22 cellular contexts compared by ENCODE assay signal in genomic region chr15:69996321-69996720, GRCh38.
DNase-seq lines count a peak whose midpoint lies in the region; ATAC-seq and TF ChIP-seq lines count a peak whose summit lies in the region.
"Had no signal": no experiment of that assay in that cellular context is flagged by ENCODE, and none has a peak within 500 bp of the region (broad histone marks: within the 10 kb centered on the region; RNA-seq: fewer than 3 reads in every experiment).

No MANE protein-coding gene starts in this region.

- no peak overlapping the region for H3K4me3 ChIP-seq in hepatocyte
- no peak overlapping the region for H3K4me3 ChIP-seq in GM23338
- H3K4me3 ChIP-seq: pancreas, tibial artery had no signal

- H3K9me3 ChIP-seq in hepatocyte (ENCODE audit: low read depth), result no peaks in the 10 kb centered on the region
- H3K9me3 ChIP-seq: pancreas had no signal

- peak overlapping the region; percentile 19 for H3K27ac ChIP-seq in hepatocyte
- no peak overlapping the region for H3K27ac ChIP-seq in GM23338 (ENCODE audit: low read depth)
- H3K27ac ChIP-seq: pancreas, tibial artery had no signal

- no peaks in the 10 kb centered on the region for H3F3A ChIP-seq in GM23338 (replicated peaks; ENCODE audit: low read depth)

- no peaks in the 10 kb centered on the region for H3K9me2 ChIP-seq in hepatocyte (replicated peaks; ENCODE audit: insufficient read depth)
- H3K9me2 ChIP-seq in GM23338 (ENCODE audit: insufficient read depth), result no peaks in the 10 kb centered on the region

- H3K36me3 ChIP-seq in hepatocyte (replicated peaks; ENCODE audit: insufficient read depth, low read depth) (no peaks in the 10 kb centered on the region), GM23338 (ENCODE audit: insufficient read depth) (no peaks in the 10 kb centered on the region)
- H3K36me3 ChIP-seq: pancreas, tibial artery had no signal

- H3K4me1 Mint-ChIP-seq in GM23338, result peaks cover 2% of the 10 kb centered on the region; the same call in 2 of the 3 replicates
- H3K4me1 Mint-ChIP-seq: activated naive CD4-positive, alpha-beta T cell treated with anti-CD3 and anti-CD28 coated beads, Interleukin-2, amount 50 U/mL, for 24 hours; CD4-positive, alpha-beta memory T cell; stimulated activated naive CD8-positive, alpha-beta T cell treated with anti-CD3 and anti-CD28 coated beads, Interleukin-15, amount 100 ng/mL, for 72 hours had no signal

- H3K4me2 ChIP-seq in hepatocyte (no peak overlapping the region), GM23338 (no peak overlapping the region)

- DNase-seq in COLO668 (lab: John Stamatoyannopoulos, UW; ENCODE audit: unreplicated experiment) (peak; percentile 64), NCI-H1092 (lab: John Stamatoyannopoulos, UW) (peak; percentile 61), NCI-H526 treated with DMSO at 0.1 percent for 48 hours (lab: John Stamatoyannopoulos, UW) (peak; percentile 73), hepatocyte (ENCODE audit: low spot score) (no peak), GM19238 (ENCODE audit: insufficient read length, low spot score) (no peak), GM23338 (ENCODE audit: low spot score) (no peak)
- DNase-seq: anterior cingulate cortex; CD4-positive, alpha-beta memory T cell; GOT3; head of caudate nucleus; KG1; naive thymus-derived CD8-positive, alpha-beta T cell; NCI-H446; OCI-M1; right cardiac atrium; stimulated activated naive CD8-positive, alpha-beta T cell treated with anti-CD3 and anti-CD28 coated beads, Interleukin-15, amount 100 ng/mL, for 72 hours; SW 1271; tibial artery had no signal

- no peak for TF ChIP-seq CTCF in hepatocyte (IDR thresholded peaks at IDR 0.05; ENCODE audit: poor library complexity)
- no peak for TF ChIP-seq CTCF in GM23338 (conservative IDR thresholded peaks at IDR 0.05; ENCODE audit: low read depth in 2 of 2)

- no peak for ATAC-seq in GM19463 (IDR thresholded peaks at IDR 0.05; ENCODE audit: unreplicated experiment)
- ATAC-seq in GM23338, result no peak
- ATAC-seq: naive thymus-derived CD8-positive, alpha-beta T cell; right cardiac atrium; Right ventricle myocardium inferior; stimulated activated naive CD8-positive, alpha-beta T cell treated with anti-CD3 and anti-CD28 coated beads, Interleukin-15, amount 100 ng/mL, for 72 hours had no signal

- H3K9me3 Mint-ChIP-seq in GM23338, result no peaks in the 10 kb centered on the region
- H3K9me3 Mint-ChIP-seq: activated naive CD4-positive, alpha-beta T cell treated with anti-CD3 and anti-CD28 coated beads, Interleukin-2, amount 50 U/mL, for 24 hours; CD4-positive, alpha-beta memory T cell; stimulated activated naive CD8-positive, alpha-beta T cell treated with anti-CD3 and anti-CD28 coated beads, Interleukin-15, amount 100 ng/mL, for 72 hours had no signal

- H3K27me3 Mint-ChIP-seq in GM23338 (ENCODE audit: insufficient read depth, low read depth, poor library complexity), result peaks cover 8% of the 10 kb centered on the region
- H3K27me3 Mint-ChIP-seq: activated naive CD4-positive, alpha-beta T cell treated with anti-CD3 and anti-CD28 coated beads, Interleukin-2, amount 50 U/mL, for 24 hours; stimulated activated naive CD8-positive, alpha-beta T cell treated with anti-CD3 and anti-CD28 coated beads, Interleukin-15, amount 100 ng/mL, for 72 hours had no signal

- H3K27me3 ChIP-seq in hepatocyte (no peaks in the 10 kb centered on the region), GM23338 (ENCODE audit: insufficient read depth) (no peaks in the 10 kb centered on the region)
- H3K27me3 ChIP-seq: pancreas had no signal

- H3K4me1 ChIP-seq in hepatocyte (ENCODE audit: insufficient read depth) (peaks cover 21% of the 10 kb centered on the region), GM23338 (ENCODE audit: insufficient read depth) (no peaks in the 10 kb centered on the region; the same call in 1 of the 2 replicates)
- H3K4me1 ChIP-seq: pancreas, tibial artery had no signal

- no peaks in the 10 kb centered on the region for H3K79me2 ChIP-seq in hepatocyte
- H3K79me2 ChIP-seq in GM23338 (replicated peaks; ENCODE audit: insufficient read depth), result no peaks in the 10 kb centered on the region

- WGBS in hepatocyte (ENCODE audit: low lambda C conversion rate, missing lambda C conversion rate), result 44% methylated on average over 12 of the region's 12 CpGs

- H3K27ac Mint-ChIP-seq in GM23338, result no peak overlapping the region
- H3K27ac Mint-ChIP-seq: activated naive CD4-positive, alpha-beta T cell treated with anti-CD3 and anti-CD28 coated beads, Interleukin-2, amount 50 U/mL, for 24 hours; CD4-positive, alpha-beta memory T cell; naive thymus-derived CD8-positive, alpha-beta T cell had no signal

- H3K4me3 Mint-ChIP-seq in GM23338, result no peak overlapping the region
- H3K4me3 Mint-ChIP-seq: activated naive CD4-positive, alpha-beta T cell treated with anti-CD3 and anti-CD28 coated beads, Interleukin-2, amount 50 U/mL, for 24 hours; CD4-positive, alpha-beta memory T cell; naive thymus-derived CD8-positive, alpha-beta T cell; stimulated activated naive CD8-positive, alpha-beta T cell treated with anti-CD3 and anti-CD28 coated beads, Interleukin-15, amount 100 ng/mL, for 72 hours had no signal

- H3K36me3 Mint-ChIP-seq in GM23338 (ENCODE audit: low read depth), result no peaks in the 10 kb centered on the region; the same call in 2 of the 3 replicates
- H3K36me3 Mint-ChIP-seq: activated naive CD4-positive, alpha-beta T cell treated with anti-CD3 and anti-CD28 coated beads, Interleukin-2, amount 50 U/mL, for 24 hours; CD4-positive, alpha-beta memory T cell; naive thymus-derived CD8-positive, alpha-beta T cell had no signal

- H4K20me1 ChIP-seq in hepatocyte (ENCODE audit: insufficient read depth, poor library complexity, severe bottlenecking) (no peaks in the 10 kb centered on the region), GM23338 (replicated peaks; ENCODE audit: insufficient read depth) (no peaks in the 10 kb centered on the region; the same call in 1 of the 2 replicates)

- H2AFZ ChIP-seq in hepatocyte (no peak overlapping the region), GM23338 (no peak overlapping the region)

TF ChIP-seq in GM23338, 12 proteins besides CTCF, POLR2A, EP300 and RAD21 (continues in another document):
- TF ChIP-seq ZNF331 (CRISPR knock-in tag; IDR thresholded peaks at IDR 0.05; ENCODE audit: low read depth) (no peak), NANOG (IDR thresholded peaks at IDR 0.05; ENCODE audit: borderline replicate concordance) (no peak), REST (IDR thresholded peaks at IDR 0.05; ENCODE audit: unreplicated experiment) (no peak), ETS1 (IDR thresholded peaks at IDR 0.05) (no peak), POLR2AphosphoS5 (IDR thresholded peaks at IDR 0.05; ENCODE audit: low read depth) (no peak), CREB1 (CRISPR knock-in tag; IDR thresholded peaks at IDR 0.05; ENCODE audit: low read depth) (no peak), ZNF114 (CRISPR knock-in tag; IDR thresholded peaks at IDR 0.05) (no peak), JUNB (IDR thresholded peaks at IDR 0.05; ENCODE audit: unreplicated experiment) (no peak), STAT1 (IDR thresholded peaks at IDR 0.05; ENCODE audit: unreplicated experiment) (no peak), EZH2 (IDR thresholded peaks at IDR 0.05; ENCODE audit: low read depth, unreplicated experiment) (no peak), EZH2phosphoT487 (IDR thresholded peaks at IDR 0.05; ENCODE audit: unreplicated experiment) (no peak)

Comparison
In these comparisons a context has a peak if more than half of its experiments do, and no peak if none do; other contexts are left out.
1. DNase-seq: peak in COLO668 (single experiment), NCI-H1092 (single experiment) and NCI-H526 treated with DMSO at 0.1 percent for 48 hours (single experiment); none in hepatocyte (single experiment), GM19238 (single experiment) and GM23338 (single experiment).